In genomic region chr3:117193390-117193789, GRCh38 we compare ENCODE assay signal across 15 cellular contexts.
A peak's percentile ranks its signal among the peaks of the same experiment; 100 is the strongest.
DNase-seq lines count a peak whose midpoint lies in the region; ATAC-seq and TF ChIP-seq lines count a peak whose summit lies in the region.
"Had no signal": no experiment of that assay in that cellular context is flagged by ENCODE, and none has a peak within 500 bp of the region (broad histone marks: within the 10 kb centered on the region; RNA-seq: fewer than 3 reads in every experiment).

No MANE protein-coding gene starts in this region.

- no peak overlapping the region for H3K4me2 ChIP-seq in OCI-LY7 (ENCODE audit: low read length)

- H3K9me3 ChIP-seq in OCI-LY7 (ENCODE audit: low read length) = no peaks in the 10 kb centered on the region
- H3K9me3 ChIP-seq: heart right ventricle, vagina had no signal

- H4K20me1 ChIP-seq in OCI-LY7 (ENCODE audit: insufficient read depth, low read length) = no peaks in the 10 kb centered on the region

- no peaks in the 10 kb centered on the region for H3K36me3 ChIP-seq in OCI-LY7 (ENCODE audit: insufficient read depth, low read length)
- H3K36me3 ChIP-seq: heart right ventricle, vagina had no signal

- H3K4me3 ChIP-seq in AG04449 (ENCODE audit: low read depth, low read length) = no peak overlapping the region
- H3K4me3 ChIP-seq in OCI-LY7 (ENCODE audit: low read depth, low read length, poor library complexity, severe bottlenecking) = no peak overlapping the region
- no peak overlapping the region for H3K4me3 ChIP-seq in foreskin fibroblast (ENCODE audit: low read depth in 1 of 2, low read length in 2 of 2)
- H3K4me3 ChIP-seq: dorsolateral prefrontal cortex, heart right ventricle, vagina had no signal

- POLR2A ChIA-PET in AG04449 (lab: Yijun Ruan, JAX) = no interaction called here
- POLR2A ChIA-PET in OCI-LY7 (lab: Charles Lee) = no interaction called here

- intact Hi-C loops in OCI-LY7 (cut with micrococcal nuclease; ENCODE audit: unreplicated experiment) = no loop called here

- no peak overlapping the region for H3K27ac ChIP-seq in OCI-LY7 (ENCODE audit: low read depth, low read length, poor library complexity, severe bottlenecking)
- H3K27ac ChIP-seq: dorsolateral prefrontal cortex, heart right ventricle, vagina had no signal

- peak; percentile 28 for TF ChIP-seq CTCF in AG04449 (IDR thresholded peaks at IDR 0.05; ENCODE audit: insufficient read depth, low read length, missing control alignments)
- TF ChIP-seq CTCF in OCI-LY7 (conservative IDR thresholded peaks at IDR 0.05; ENCODE audit: low read length) = peak; percentile 32; the same call in 1 of the 2 replicates
- TF ChIP-seq CTCF in foreskin fibroblast (IDR thresholded peaks at IDR 0.05; ENCODE audit: low read depth, low read length) = peak; percentile 44

- BruUV-seq in OCI-LY7 (replicated peaks; lab: Mats Ljungman, UMichigan) = no TSS peak

- no peak for DNase-seq in AG04449 (ENCODE audit: low read depth, low spot score)
- peak; percentile 10 for DNase-seq in EL
- no peak for DNase-seq in OCI-LY7 (ENCODE audit: low spot score)
- DNase-seq in foreskin fibroblast = peak; percentile 8 to 51
- DNase-seq in activated effector memory CD4-positive, alpha-beta T cell treated with Interleukin-2 at 50 U/mL for 16 hours = no peak
- DNase-seq in T-helper 2 cell = no peak
- DNase-seq: activated CD8-positive, alpha-beta memory T cell treated with anti-CD3 and anti-CD28 coated beads, Interleukin-2, amount 50 U/mL, for 4 hours; activated naive CD8-positive, alpha-beta T cell treated with anti-CD3 and anti-CD28 coated beads, Interleukin-2, amount 50 U/mL, for 24 hours; C1 segment of cervical spinal cord; dorsolateral prefrontal cortex; heart right ventricle; nucleus accumbens had no signal

- no peak overlapping the region for H2AFZ ChIP-seq in OCI-LY7 (ENCODE audit: low read length)

- no peaks in the 10 kb centered on the region for H3K79me2 ChIP-seq in OCI-LY7 (ENCODE audit: insufficient read depth, low read depth, low read length)

- no peaks in the 10 kb centered on the region for H3K9me2 ChIP-seq in OCI-LY7 (ENCODE audit: insufficient read depth, low read length)

- no peaks in the 10 kb centered on the region for H3K4me1 ChIP-seq in OCI-LY7 (ENCODE audit: insufficient read depth, low read length, poor library complexity, severe bottlenecking)
- H3K4me1 ChIP-seq: heart right ventricle, vagina had no signal

- ATAC-seq in GM19463 (IDR thresholded peaks at IDR 0.05; ENCODE audit: unreplicated experiment) (no peak), GM21737 (IDR thresholded peaks at IDR 0.05; ENCODE audit: unreplicated experiment) (no peak)
- ATAC-seq: activated naive CD8-positive, alpha-beta T cell treated with anti-CD3 and anti-CD28 coated beads, Interleukin-2, amount 50 U/mL, for 24 hours; heart right ventricle had no signal

- CTCF ChIA-PET in AG04449 (lab: Yijun Ruan, JAX) (interaction anchor here (0.6 to 1.4 kb wide), 6 partner anchors 8 to 173 kb away, joined by 3 to 4 read pairs (median 3); no protein-coding TSS in a partner anchor), OCI-LY7 (lab: Charles Lee; ENCODE audit: unreplicated experiment) (no interaction called here)

Comparison
In these comparisons a context has a peak if more than half of its experiments do, and no peak if none do; other contexts are left out.
1. DNase-seq: peak in EL (single experiment) and foreskin fibroblast (2 of 2); none in AG04449 (single experiment), OCI-LY7 (single experiment), activated effector memory CD4-positive, alpha-beta T cell treated with Interleukin-2 at 50 U/mL for 16 hours (single experiment) and T-helper 2 cell (0 of 5).
2. Peak in every context shown above with its lines, with median percentiles within 50 percentile points of each other: CTCF ChIP-seq.